ENCODE assay signal across 12 cellular contexts in genomic region chr14:52380294-52380693, GRCh38.
DNase-seq lines count a peak whose midpoint lies in the region; ATAC-seq and TF ChIP-seq lines count a peak whose summit lies in the region.
"Had no signal": no experiment of that assay in that cellular context is flagged by ENCODE, and none has a peak within 500 bp of the region (broad histone marks: within the 10 kb centered on the region; RNA-seq: fewer than 3 reads in every experiment).

No MANE protein-coding gene starts in this region.

- H3K36me3 ChIP-seq in ascending aorta = no peaks in the 10 kb centered on the region

- peaks cover 2% of the 10 kb centered on the region for H3K36me3 Mint-ChIP-seq in activated CD4-positive, alpha-beta T cell treated with anti-CD3 and anti-CD28 coated beads for 36 hours (ENCODE audit: low read depth)

- DNase-seq in Caki2 (ENCODE audit: low read depth) = peak; percentile 19
- peak; percentile 91 for DNase-seq in amniotic epithelial cell (ENCODE audit: low read depth)
- DNase-seq in Right ventricle myocardium superior = no peak
- DNase-seq in activated CD4-positive, alpha-beta T cell treated with anti-CD3 and anti-CD28 coated beads for 36 hours = no peak
- no peak for DNase-seq in NCI-H2196 treated with DMSO at 0.1 percent for 48 hours (lab: John Stamatoyannopoulos, UW; ENCODE audit: unreplicated experiment)
- no peak for DNase-seq in ascending aorta (ENCODE audit: low spot score in 2 of 2)
- DNase-seq: CD8-positive, alpha-beta memory T cell; trophoblast cell had no signal

- H3K4me3 Mint-ChIP-seq in activated CD4-positive, alpha-beta T cell treated with anti-CD3 and anti-CD28 coated beads for 36 hours = no peak overlapping the region
- H3K4me3 Mint-ChIP-seq: activated naive CD8-positive, alpha-beta T cell; CD8-positive, alpha-beta memory T cell had no signal

- intact Hi-C loops in Right ventricle myocardium superior (cut with DNase I) = no loop called here
- intact Hi-C loops in activated CD4-positive, alpha-beta T cell treated with anti-CD3 and anti-CD28 coated beads for 36 hours (cut with DNase I, micrococcal nuclease) = no loop called here
- intact Hi-C loops in ascending aorta (cut with DNase I) = no loop called here

- in situ Hi-C loops in Caki2 (cut with HindIII; ENCODE audit: low pct_unique_long_range_greater_than_20kb, low sequenced_read_pairs) = no loop called here

- H3K27me3 Mint-ChIP-seq in activated CD4-positive, alpha-beta T cell treated with anti-CD3 and anti-CD28 coated beads for 36 hours = peaks cover 14% of the 10 kb centered on the region
- H3K27me3 Mint-ChIP-seq: activated naive CD8-positive, alpha-beta T cell had no signal

- H3K4me1 ChIP-seq in ascending aorta = no peaks in the 10 kb centered on the region

- no peak for TF ChIP-seq CTCF in ascending aorta (IDR thresholded peaks at IDR 0.05)

- H3K9me3 ChIP-seq in ascending aorta = peaks cover 0 to 4% of the 10 kb centered on the region in 2 donors

- ATAC-seq in GM19351 (IDR thresholded peaks at IDR 0.05; ENCODE audit: unreplicated experiment) (peak; percentile 97), HG03045 (IDR thresholded peaks at IDR 0.05; ENCODE audit: unreplicated experiment) (peak; percentile 99), Right ventricle myocardium superior (ENCODE audit: poor library complexity) (no peak)
- ATAC-seq in activated CD4-positive, alpha-beta T cell treated with anti-CD3 and anti-CD28 coated beads for 36 hours = no peak

- no peaks in the 10 kb centered on the region for H3K27me3 ChIP-seq in ascending aorta

- H3K4me1 Mint-ChIP-seq in activated CD4-positive, alpha-beta T cell treated with anti-CD3 and anti-CD28 coated beads for 36 hours = peaks cover 5% of the 10 kb centered on the region

- H3K27ac Mint-ChIP-seq in activated CD4-positive, alpha-beta T cell treated with anti-CD3 and anti-CD28 coated beads for 36 hours = no peak overlapping the region
- H3K27ac Mint-ChIP-seq: activated naive CD8-positive, alpha-beta T cell; CD8-positive, alpha-beta memory T cell had no signal

- no peak overlapping the region for H3K27ac ChIP-seq in ascending aorta
- H3K27ac ChIP-seq: SK-N-MC had no signal

- POLR2A ChIA-PET in activated CD4-positive, alpha-beta T cell treated with anti-CD3 and anti-CD28 coated beads for 36 hours (lab: Charles Lee) = no interaction called here

- CTCF ChIA-PET in activated CD4-positive, alpha-beta T cell treated with anti-CD3 and anti-CD28 coated beads for 36 hours (lab: Charles Lee) = no interaction called here

- H3K4me3 ChIP-seq in ascending aorta = no peak overlapping the region
- H3K4me3 ChIP-seq: SK-N-MC had no signal

- peaks cover 10% of the 10 kb centered on the region for H3K9me3 Mint-ChIP-seq in activated CD4-positive, alpha-beta T cell treated with anti-CD3 and anti-CD28 coated beads for 36 hours (ENCODE audit: low read depth)

Comparison
In these comparisons a context has a peak if more than half of its experiments do, and no peak if none do; other contexts are left out.
1. DNase-seq: peak in Caki2 (single experiment) and amniotic epithelial cell (single experiment); none in Right ventricle myocardium superior (single experiment), activated CD4-positive, alpha-beta T cell treated with anti-CD3 and anti-CD28 coated beads for 36 hours (single experiment), NCI-H2196 treated with DMSO at 0.1 percent for 48 hours (single experiment) and ascending aorta (0 of 2).
2. ATAC-seq: peak in GM19351 (single experiment) and HG03045 (single experiment); none in Right ventricle myocardium superior (single experiment) and activated CD4-positive, alpha-beta T cell treated with anti-CD3 and anti-CD28 coated beads for 36 hours (single experiment).